In the genomic region with DNA sequence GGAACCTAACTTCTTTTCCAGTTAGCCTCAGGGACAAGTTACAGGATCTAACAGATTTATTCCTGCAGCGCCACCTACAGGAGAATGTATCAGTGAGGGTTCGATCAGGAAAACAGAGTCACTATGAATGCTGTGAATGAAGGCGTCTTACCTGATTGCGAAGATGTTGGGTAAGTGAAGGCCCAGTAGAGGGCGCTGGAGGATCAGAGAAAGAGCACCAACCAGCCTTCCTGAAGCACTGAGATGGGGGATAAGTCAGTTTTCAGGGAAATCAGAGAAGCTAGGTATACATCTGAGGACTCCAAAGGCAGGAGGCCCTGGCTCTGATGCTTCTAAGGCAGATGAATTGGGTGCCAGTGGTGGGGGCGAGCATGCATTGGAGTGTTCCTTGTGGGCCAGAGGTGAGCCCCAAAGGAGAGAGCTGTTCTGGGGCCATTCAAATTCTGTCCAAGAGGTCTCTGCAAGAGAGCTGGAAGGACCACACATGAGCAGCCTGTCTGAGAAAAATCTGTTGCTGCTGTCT, we compare ENCODE assay signal across 8 cellular contexts.
DNase-seq lines count a peak whose midpoint lies in the region; ATAC-seq and TF ChIP-seq lines count a peak whose summit lies in the region.

No MANE protein-coding gene starts in this region.

- H4K20me1 ChIP-seq in mammary epithelial cell (ENCODE audit: insufficient read depth, low read length), result no peaks in the 10 kb centered on the region

- H3K27ac ChIP-seq in Peyer's patch (no peak overlapping the region), mammary epithelial cell (ENCODE audit: insufficient read depth, low read depth, low read length) (no peak overlapping the region)

- H3K9me3 Mint-ChIP-seq in stimulated activated naive B cell treated with anti-CD40 and anti-IgM and Interleukin-4, amounts not matched to agents 10 μg/mL and 1 μg/mL and 100 μg/mL, for 72 hours, result peaks cover 0 to 2% of the 10 kb centered on the region in 2 donors

- H3K36me3 ChIP-seq in Peyer's patch (no peaks in the 10 kb centered on the region), mammary epithelial cell (ENCODE audit: insufficient read depth, low read length) (no peaks in the 10 kb centered on the region)

- TF ChIP-seq CTCF in GM12872 (IDR thresholded peaks at IDR 0.05; ENCODE audit: insufficient read depth, low read depth, low read length) (peak; percentile 90), HFF-Myc (IDR thresholded peaks at IDR 0.05; ENCODE audit: low read depth, low read length, missing control alignments) (peak; percentile 73), Peyer's patch (IDR thresholded peaks at IDR 0.05) (peak in 4 of 6 experiments; percentile 47 to 97 (median 78)), mammary epithelial cell (conservative IDR thresholded peaks at IDR 0.05 in 1 of 2, IDR thresholded peaks at IDR 0.05 in 1 of 2; ENCODE audit: extremely low read depth in 1 of 2, insufficient read depth in 1 of 2, low read depth in 1 of 2, low read length in 2 of 2) (peak; percentile 97 to 98)

- no peaks in the 10 kb centered on the region for H3K79me2 ChIP-seq in mammary epithelial cell (ENCODE audit: insufficient read depth, low read length)

- H3K9me3 ChIP-seq in Peyer's patch (no peaks in the 10 kb centered on the region), mammary epithelial cell (replicated peaks; ENCODE audit: insufficient read depth, low read length) (no peaks in the 10 kb centered on the region)

- dilution Hi-C loops in mammary epithelial cell (cut with HindIII; ENCODE audit: low sequenced_read_pairs), result no loop called here

- H3K36me3 Mint-ChIP-seq in stimulated activated naive B cell treated with anti-CD40 and anti-IgM and Interleukin-4, amounts not matched to agents 10 μg/mL and 1 μg/mL and 100 μg/mL, for 72 hours, result no peaks in the 10 kb centered on the region

- ATAC-seq in left colon, result peak; percentile 98
- peak; percentile 94 to 95 for ATAC-seq in stimulated activated naive B cell treated with anti-CD40 and anti-IgM and Interleukin-4, amounts not matched to agents 10 μg/mL and 1 μg/mL and 100 μg/mL, for 72 hours (replicated peaks)

- H3K4me1 ChIP-seq in Peyer's patch (no peaks in the 10 kb centered on the region), mammary epithelial cell (ENCODE audit: insufficient read depth, low read length) (no peaks in the 10 kb centered on the region)

- intact Hi-C loops in mammary epithelial cell (cut with micrococcal nuclease), result loop anchor here (1.0 to 5.0 kb wide), 5 partner anchors 61 to 1943 kb away; no protein-coding TSS in a partner anchor
- intact Hi-C loops in left colon (cut with DNase I, micrococcal nuclease), result loop anchor here in 1 of 2 donors (5.0 kb wide), 1 partner anchor 122 kb away; no protein-coding TSS in a partner anchor

- WGBS in mammary epithelial cell (ENCODE audit: low coverage, missing lambda C conversion rate), result 11% methylated on average over 5 of the region's 6 CpGs

- CTCF ChIA-PET in mammary epithelial cell (lab: Charles Lee; ENCODE audit: low non-redundant PET), result interaction anchor here (0.6 to 1.7 kb wide), 4 partner anchors 10 to 801 kb away, joined by 3 to 16 read pairs (median 4); no protein-coding TSS in a partner anchor

- H3K27me3 Mint-ChIP-seq in stimulated activated naive B cell treated with anti-CD40 and anti-IgM and Interleukin-4, amounts not matched to agents 10 μg/mL and 1 μg/mL and 100 μg/mL, for 72 hours, result no peaks in the 10 kb centered on the region

- no peak overlapping the region for H3K27ac Mint-ChIP-seq in stimulated activated naive B cell treated with anti-CD40 and anti-IgM and Interleukin-4, amounts not matched to agents 10 μg/mL and 1 μg/mL and 100 μg/mL, for 72 hours

- no TSS peak for BruUV-seq in mammary epithelial cell (replicated peaks; lab: Mats Ljungman, UMichigan)

- no peak overlapping the region for H2AFZ ChIP-seq in mammary epithelial cell (ENCODE audit: low read depth, low read length)

- DNase-seq in AG08395 (ENCODE audit: low spot score) (peak; percentile 58), HFF-Myc (ENCODE audit: extremely low read depth, low read depth) (peak; percentile 38), LoVo (ENCODE audit: low spot score) (peak; percentile 85), Peyer's patch (peak; percentile 21 to 90 (median 58)), mammary epithelial cell (peak; percentile 88), left colon (peak; percentile 74 to 83)
- DNase-seq in stimulated activated naive B cell treated with anti-CD40 and anti-IgM and Interleukin-4, amounts not matched to agents 10 μg/mL and 1 μg/mL and 100 μg/mL, for 72 hours, result peak; percentile 52

- in situ Hi-C loops in mammary epithelial cell (cut with MboI; ENCODE audit: low sequenced_read_pairs in 2 of 2), result loop anchor here (10.0 to 25.0 kb wide), 4 partner anchors 55 to 328 kb away; no protein-coding TSS in a partner anchor

- no peak overlapping the region for H3K4me3 Mint-ChIP-seq in stimulated activated naive B cell treated with anti-CD40 and anti-IgM and Interleukin-4, amounts not matched to agents 10 μg/mL and 1 μg/mL and 100 μg/mL, for 72 hours

- no peak for TF ChIP-seq POLR2A in Peyer's patch (IDR thresholded peaks at IDR 0.05)

- no peaks in the 10 kb centered on the region for H3K27me3 ChIP-seq in Peyer's patch
- H3K27me3 ChIP-seq in mammary epithelial cell (ENCODE audit: insufficient read depth, low read length), result no peaks in the 10 kb centered on the region

- H3K4me3 ChIP-seq in HFF-Myc (replicated peaks; ENCODE audit: low read depth, low read length), result no peak overlapping the region
- no peak overlapping the region for H3K4me3 ChIP-seq in Peyer's patch
- H3K4me3 ChIP-seq in mammary epithelial cell (replicated peaks in 1 of 3; ENCODE audit: insufficient read depth in 1 of 3, low read depth in 2 of 3, low read length in 3 of 3), result no peak overlapping the region

- H3K4me1 Mint-ChIP-seq in stimulated activated naive B cell treated with anti-CD40 and anti-IgM and Interleukin-4, amounts not matched to agents 10 μg/mL and 1 μg/mL and 100 μg/mL, for 72 hours, result peaks cover 2 to 9% of the 10 kb centered on the region in 2 donors

- no peak overlapping the region for H3K4me2 ChIP-seq in mammary epithelial cell (ENCODE audit: insufficient read depth, low read depth, low read length)

- no peak overlapping the region for H3K9ac ChIP-seq in mammary epithelial cell (ENCODE audit: insufficient read depth, low read length)

Comparison
In these comparisons a context has a peak if more than half of its experiments do, and no peak if none do; other contexts are left out.
1. DNase-seq: peak in every context shown above with its lines; median percentile 88 in mammary epithelial cell; 85 in LoVo; 78 in left colon; 58 in AG08395; 58 in Peyer's patch; 52 in stimulated activated naive B cell treated with anti-CD40 and anti-IgM and Interleukin-4, amounts not matched to agents 10 μg/mL and 1 μg/mL and 100 μg/mL, for 72 hours; 38 in HFF-Myc.